In genomic region chr5:59034498-59035186, GRCh38 we compare ENCODE assay signal across 8 cellular contexts.
A peak's percentile ranks its signal among the peaks of the same experiment; 100 is the strongest.
DNase-seq lines count a peak whose midpoint lies in the region; ATAC-seq and TF ChIP-seq lines count a peak whose summit lies in the region.

No MANE protein-coding gene starts in this region.

- H3K27me3 ChIP-seq in left lung: no peaks in the 10 kb centered on the region

- peak overlapping the region in 1 of 2 donors; percentile 92 for H3K27ac ChIP-seq in left lung

- peak; percentile 45 for ATAC-seq in GM21390 (IDR thresholded peaks at IDR 0.05; ENCODE audit: unreplicated experiment)
- peak; percentile 32 for ATAC-seq in left lung
- no peak for ATAC-seq in HG02970 (IDR thresholded peaks at IDR 0.05; ENCODE audit: low FRiP score, unreplicated experiment)
- ATAC-seq in HG03469 (IDR thresholded peaks at IDR 0.05; ENCODE audit: unreplicated experiment): no peak

- peaks cover 7 to 45% of the 10 kb centered on the region in 2 donors for H3K4me1 ChIP-seq in left lung

- no peaks in the 10 kb centered on the region for H3K9me3 ChIP-seq in left lung

- peak; percentile 74 for TF ChIP-seq CTCF in astrocyte of the cerebellum (IDR thresholded peaks at IDR 0.05; ENCODE audit: low read depth, low read length, missing control alignments)
- peak; percentile 37 to 52 for TF ChIP-seq CTCF in left lung (IDR thresholded peaks at IDR 0.05)

- no peaks in the 10 kb centered on the region for H3K36me3 ChIP-seq in left lung

- intact Hi-C loops in left lung (cut with DNase I): no loop called here

- H3K4me3 ChIP-seq in astrocyte of the cerebellum (ENCODE audit: low read depth, low read length) (no peak overlapping the region), left lung (peak overlapping the region in 1 of 2 donors; percentile 72)

- in situ Hi-C loops in astrocyte of the cerebellum (cut with HindIII; ENCODE audit: low sequenced_read_pairs): no loop called here

- DNase-seq in NCI-H510A treated with DMSO at 0.1 percent for 48 hours (lab: John Stamatoyannopoulos, UW) (peak; percentile 44), NCI-H510A (lab: John Stamatoyannopoulos, UW) (no peak), NCI-H345 treated with DMSO at 0.1 percent for 48 hours (lab: John Stamatoyannopoulos, UW; ENCODE audit: unreplicated experiment) (peak; percentile 8), astrocyte of the cerebellum (ENCODE audit: low read depth) (no peak), left lung (no peak)

Comparison
In these comparisons a context has a peak if more than half of its experiments do, and no peak if none do; other contexts are left out.
1. DNase-seq: peak in NCI-H510A treated with DMSO at 0.1 percent for 48 hours (single experiment) and NCI-H345 treated with DMSO at 0.1 percent for 48 hours (single experiment); none in NCI-H510A (single experiment), astrocyte of the cerebellum (single experiment) and left lung (0 of 2).
2. ATAC-seq: peak in GM21390 (single experiment) and left lung (single experiment); none in HG02970 (single experiment) and HG03469 (single experiment).